Comparison of ENCODE assay signal across 28 cellular contexts in genomic region chr5:156182174-156182967, GRCh38.
DNase-seq lines count a peak whose midpoint lies in the region; ATAC-seq, FAIRE-seq and TF ChIP-seq lines count a peak whose summit lies in the region.
"Had no signal": no experiment of that assay in that cellular context is flagged by ENCODE, and none has a peak within 500 bp of the region (broad histone marks: within the 10 kb centered on the region; RNA-seq: fewer than 3 reads in every experiment).

No MANE protein-coding gene starts in this region.

- ATAC-seq in A549 (peak; percentile 65 to 78), GM23338 (no peak), GM21381 (IDR thresholded peaks at IDR 0.05; ENCODE audit: unreplicated experiment) (no peak), heart right ventricle (no peak), GM19023 (IDR thresholded peaks at IDR 0.05; ENCODE audit: unreplicated experiment) (no peak)
- ATAC-seq: PC-3, SK-N-SH treated with all-trans-retinoic acid at 6 μM for 48 hours had no signal

- H3K4me1 ChIP-seq in A549 (peaks cover 51% of the 10 kb centered on the region), GM23338 (ENCODE audit: insufficient read depth) (peaks cover 9% of the 10 kb centered on the region), endodermal cell (ENCODE audit: control insufficient read depth, insufficient read depth, low read length) (no peaks in the 10 kb centered on the region), heart right ventricle (peaks cover 0 to 5% (median 0%) of the 10 kb centered on the region in 9 donors)
- H3K4me1 ChIP-seq: BLaER1, SJCRH30 had no signal

- no peaks in the 10 kb centered on the region for H3K36me3 Mint-ChIP-seq in GM23338 (ENCODE audit: low read depth)
- no peaks in the 10 kb centered on the region for H3K36me3 Mint-ChIP-seq in endodermal cell (ENCODE audit: low read depth)
- H3K36me3 Mint-ChIP-seq: CD4-positive, CD25-positive, alpha-beta regulatory T cell; IgD-negative memory B cell had no signal

- TF ChIP-seq EP300 in A549 (IDR thresholded peaks at IDR 0.05): no peak

- H3K4me3 ChIP-seq in A549: no peak overlapping the region
- H3K4me3 ChIP-seq in GM23338: no peak overlapping the region
- peak overlapping the region; percentile 55 for H3K4me3 ChIP-seq in endodermal cell (ENCODE audit: low read length)
- no peak overlapping the region for H3K4me3 ChIP-seq in kidney epithelial cell (ENCODE audit: low read depth, low read length)
- no peak overlapping the region for H3K4me3 ChIP-seq in heart right ventricle
- H3K4me3 ChIP-seq: BLaER1, SJCRH30 had no signal

- no peak for FAIRE-seq in A549 (lab: Jason Lieb, UNC)
- FAIRE-seq: D721Med, GM12892, GM19239 had no signal

- no peak for TF ChIP-seq RAD21 in A549 (conservative IDR thresholded peaks at IDR 0.05 in 1 of 2, IDR thresholded peaks at IDR 0.05 in 1 of 2)

- H3K4me3 Mint-ChIP-seq in GM23338 (no peak overlapping the region), endodermal cell (no peak overlapping the region)
- H3K4me3 Mint-ChIP-seq: CD4-positive, CD25-positive, alpha-beta regulatory T cell; H9; IgD-negative memory B cell had no signal

- WGBS in A549 (ENCODE audit: missing lambda C conversion rate): 25% methylated on average over 4 of the region's 4 CpGs
- WGBS in endodermal cell (ENCODE audit: insufficient coverage in 1 of 2, insufficient read length in 1 of 2), 2 experiments: 94 to 95% methylated on average over 4 of the region's 4 CpGs
- 78 to 85% methylated on average over 4 of the region's 4 CpGs for WGBS in heart right ventricle, 2 donors

- TF ChIP-seq CTCF in A549 (IDR thresholded peaks at IDR 0.05) (no peak), GM23338 (conservative IDR thresholded peaks at IDR 0.05; ENCODE audit: low read depth in 2 of 2) (no peak), endodermal cell (conservative IDR thresholded peaks at IDR 0.05) (no peak), kidney epithelial cell (IDR thresholded peaks at IDR 0.05; ENCODE audit: insufficient read depth, low read length, poor library complexity, severe bottlenecking) (no peak), heart right ventricle (IDR thresholded peaks at IDR 0.05) (no peak)

- H3K9me3 Mint-ChIP-seq in GM23338 (no peaks in the 10 kb centered on the region), endodermal cell (no peaks in the 10 kb centered on the region)

- H3K27me3 Mint-ChIP-seq in GM23338 (ENCODE audit: insufficient read depth, low read depth, poor library complexity) (no peaks in the 10 kb centered on the region), endodermal cell (ENCODE audit: insufficient read depth) (no peaks in the 10 kb centered on the region)
- H3K27me3 Mint-ChIP-seq: IgD-negative memory B cell had no signal

- POLR2A ChIA-PET in A549 (lab: Yijun Ruan, JAX): no interaction called here

- H2AFZ ChIP-seq in GM23338: no peak overlapping the region

- no peak overlapping the region for H3K9ac ChIP-seq in endodermal cell (ENCODE audit: extremely low read depth, low read length, poor library complexity, severe bottlenecking)
- H3K9ac ChIP-seq: BLaER1, KMS-11 had no signal

- peak overlapping the region; percentile 65 for H3K4me2 ChIP-seq in A549
- no peak overlapping the region for H3K4me2 ChIP-seq in GM23338
- H3K4me2 ChIP-seq: BLaER1, KMS-11 had no signal

- H4K20me1 ChIP-seq in GM23338 (replicated peaks; ENCODE audit: insufficient read depth): no peaks in the 10 kb centered on the region
- H4K20me1 ChIP-seq: BLaER1 had no signal

- H3K27ac Mint-ChIP-seq in GM23338: peak overlapping the region; percentile 18; the same call in 1 of the 2 replicates
- no peak overlapping the region for H3K27ac Mint-ChIP-seq in endodermal cell
- H3K27ac Mint-ChIP-seq: CD4-positive, CD25-positive, alpha-beta regulatory T cell had no signal

- TF ChIP-seq POLR2A in A549 (IDR thresholded peaks at IDR 0.05; ENCODE audit: low read length): no peak

- 0 out of 2 replicates have a peak, but pooled peaks cover 7% of the 10 kb centered on the region for H3K9me2 ChIP-seq in GM23338 (ENCODE audit: insufficient read depth)

- H3K4me1 Mint-ChIP-seq in GM23338 (peaks cover 13% of the 10 kb centered on the region), endodermal cell (peaks cover 14% of the 10 kb centered on the region)
- H3K4me1 Mint-ChIP-seq: CD4-positive, CD25-positive, alpha-beta regulatory T cell; IgD-negative memory B cell had no signal

- H3K36me3 ChIP-seq in GM23338 (ENCODE audit: insufficient read depth) (no peaks in the 10 kb centered on the region), endodermal cell (ENCODE audit: control insufficient read depth, insufficient read depth, low read length) (no peaks in the 10 kb centered on the region), kidney epithelial cell (ENCODE audit: control insufficient read depth, insufficient read depth, low read length) (no peaks in the 10 kb centered on the region), heart right ventricle (no peaks in the 10 kb centered on the region)
- H3K36me3 ChIP-seq: BLaER1, SJCRH30 had no signal

- DNase-seq in A549 (ENCODE audit: low read depth in 1 of 2, low spot score in 1 of 2): peak in 1 of 2 experiments; percentile 91
- no peak for DNase-seq in GM23338 (ENCODE audit: low spot score)
- no peak for DNase-seq in endodermal cell
- peak; percentile 9 for DNase-seq in kidney epithelial cell (ENCODE audit: low read depth)
- DNase-seq in heart right ventricle: no peak
- DNase-seq in stimulated activated CD4-positive, alpha-beta T cell treated with anti-CD3 and anti-CD28 coated beads, Interleukin-4, amount 100 ng/mL, for 4 hours: no peak
- DNase-seq: CD4-positive, CD25-positive, alpha-beta regulatory T cell; DMS79 treated with DMSO at 0.1 percent for 48 hours; H9; NCI-H1092; NCI-H1417 treated with DMSO at 0.1 percent for 48 hours; NCI-H187; NCI-H2081 treated with DMSO at 0.1 percent for 48 hours; NCI-H2171 treated with DMSO at 0.1 percent for 48 hours; NCI-H345; NCI-H510A treated with DMSO at 0.1 percent for 48 hours; NK-92 treated with Interleukin-12 subunit alpha and Interleukin-12 subunit beta, amount 100 ng/mL, for 24 hours; PC-3; SJCRH30 had no signal

- H3K9me3 ChIP-seq in A549 (peaks cover 28% of the 10 kb centered on the region), endodermal cell (ENCODE audit: control insufficient read depth, low read length) (no peaks in the 10 kb centered on the region), heart right ventricle (peaks cover 0 to 20% (median 3%) of the 10 kb centered on the region in 11 donors)
- H3K9me3 ChIP-seq: SJCRH30 had no signal

- H3K79me2 ChIP-seq in GM23338 (replicated peaks; ENCODE audit: insufficient read depth): no peaks in the 10 kb centered on the region

- H3F3A ChIP-seq in GM23338 (replicated peaks; ENCODE audit: low read depth): no peaks in the 10 kb centered on the region

- no peaks in the 10 kb centered on the region for H3K27me3 ChIP-seq in GM23338 (ENCODE audit: insufficient read depth)
- H3K27me3 ChIP-seq in endodermal cell (ENCODE audit: control insufficient read depth, insufficient read depth, low read length, poor library complexity, severe bottlenecking): no peaks in the 10 kb centered on the region
- no peaks in the 10 kb centered on the region for H3K27me3 ChIP-seq in kidney epithelial cell (ENCODE audit: control insufficient read depth, insufficient read depth, low read length)
- no peaks in the 10 kb centered on the region for H3K27me3 ChIP-seq in heart right ventricle
- H3K27me3 ChIP-seq: BLaER1, SJCRH30 had no signal

- intact Hi-C loops in heart right ventricle (cut with DNase I): no loop called here

- CTCF ChIA-PET in A549 (lab: Yijun Ruan, JAX): no interaction called here

- H3K27ac ChIP-seq in A549 (peak overlapping the region; percentile 91 to 93), GM23338 (ENCODE audit: low read depth) (no peak overlapping the region), endodermal cell (ENCODE audit: low read depth, low read length) (no peak overlapping the region), heart right ventricle (no peak overlapping the region)
- H3K27ac ChIP-seq: BLaER1, KMS-11, SJCRH30 had no signal

TF ChIP-seq in A549, 52 proteins besides CTCF, POLR2A, EP300 and RAD21 (continues in another document):
- no peak for TF ChIP-seq ESRRA (IDR thresholded peaks at IDR 0.05; ENCODE audit: borderline replicate concordance, low read length)
- no peak for TF ChIP-seq ATOH8 (CRISPR knock-in tag; IDR thresholded peaks at IDR 0.05; ENCODE audit: low read depth)
- TF ChIP-seq KDM1A (IDR thresholded peaks at IDR 0.05; ENCODE audit: low read depth): no peak
- no peak for TF ChIP-seq MYC (IDR thresholded peaks at IDR 0.05; ENCODE audit: borderline replicate concordance, low read length)
- no peak for TF ChIP-seq GATA3 (IDR thresholded peaks at IDR 0.05; ENCODE audit: borderline replicate concordance)
- peak; percentile 55 for TF ChIP-seq MAFK (IDR thresholded peaks at IDR 0.05; ENCODE audit: partially characterized antibody)
- 0 out of 2 replicates have a peak, but pooled peaks have one; percentile 20 for TF ChIP-seq NFE2L2 (conservative IDR thresholded peaks at IDR 0.05; ENCODE audit: low read length)
- no peak for TF ChIP-seq FOXS1 (CRISPR knock-in tag; IDR thresholded peaks at IDR 0.05)

TF ChIP-seq in GM23338, 12 proteins besides CTCF, POLR2A, EP300 and RAD21 (continues in another document):
- TF ChIP-seq POLR2AphosphoS5 (IDR thresholded peaks at IDR 0.05; ENCODE audit: low read depth) (no peak), CREB1 (CRISPR knock-in tag; IDR thresholded peaks at IDR 0.05; ENCODE audit: low read depth) (no peak), EZH2phosphoT487 (IDR thresholded peaks at IDR 0.05; ENCODE audit: unreplicated experiment) (no peak), ZNF114 (CRISPR knock-in tag; IDR thresholded peaks at IDR 0.05) (no peak), JUNB (IDR thresholded peaks at IDR 0.05; ENCODE audit: unreplicated experiment) (no peak), EZH2 (IDR thresholded peaks at IDR 0.05; ENCODE audit: low read depth, unreplicated experiment) (no peak), ETS1 (IDR thresholded peaks at IDR 0.05) (no peak)

Comparison
In these comparisons a context has a peak if more than half of its experiments do, and no peak if none do; other contexts are left out.
1. ATAC-seq: peak in A549 (2 of 2); none in GM23338 (single experiment), GM21381 (single experiment), heart right ventricle (0 of 8) and GM19023 (single experiment).
2. H3K27ac ChIP-seq: peak in A549 (2 of 2); none in GM23338 (single experiment), endodermal cell (single experiment) and heart right ventricle (0 of 10).